ENCODE assay signal across 1 cellular context in genomic region chr1:44014365-44015104, GRCh38.
TF ChIP-seq lines count a peak whose summit lies in the region.

No MANE protein-coding gene starts in this region.

TF ChIP-seq in GM23338, 12 proteins besides CTCF, POLR2A, EP300 and RAD21:
- no peak for TF ChIP-seq EZH2 (IDR thresholded peaks at IDR 0.05; ENCODE audit: low read depth, unreplicated experiment)
- TF ChIP-seq JUNB (IDR thresholded peaks at IDR 0.05; ENCODE audit: unreplicated experiment) = no peak
- TF ChIP-seq ZNF331 (CRISPR knock-in tag; IDR thresholded peaks at IDR 0.05; ENCODE audit: low read depth) = no peak
- TF ChIP-seq, protein P1, sequence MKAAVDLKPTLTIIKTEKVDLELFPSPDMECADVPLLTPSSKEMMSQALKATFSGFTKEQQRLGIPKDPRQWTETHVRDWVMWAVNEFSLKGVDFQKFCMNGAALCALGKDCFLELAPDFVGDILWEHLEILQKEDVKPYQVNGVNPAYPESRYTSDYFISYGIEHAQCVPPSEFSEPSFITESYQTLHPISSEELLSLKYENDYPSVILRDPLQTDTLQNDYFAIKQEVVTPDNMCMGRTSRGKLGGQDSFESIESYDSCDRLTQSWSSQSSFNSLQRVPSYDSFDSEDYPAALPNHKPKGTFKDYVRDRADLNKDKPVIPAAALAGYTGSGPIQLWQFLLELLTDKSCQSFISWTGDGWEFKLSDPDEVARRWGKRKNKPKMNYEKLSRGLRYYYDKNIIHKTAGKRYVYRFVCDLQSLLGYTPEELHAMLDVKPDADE (IDR thresholded peaks at IDR 0.05) = no peak
TF ChIP-seq in GM23338: peak in this region for 0.
